8 cellular contexts compared by ENCODE assay signal in genomic region chr1:149849947-149850360, GRCh38.
A peak's percentile ranks its signal among the peaks of the same experiment; 100 is the strongest.
DNase-seq lines count a peak whose midpoint lies in the region; ATAC-seq and TF ChIP-seq lines count a peak whose summit lies in the region.

No MANE protein-coding gene starts in this region.

- ATAC-seq in GM19324 (IDR thresholded peaks at IDR 0.05; ENCODE audit: low FRiP score, unreplicated experiment) (no peak), HG02623 (IDR thresholded peaks at IDR 0.05; ENCODE audit: unreplicated experiment) (no peak), HG02588 (IDR thresholded peaks at IDR 0.05; ENCODE audit: unreplicated experiment) (no peak), HG02885 (IDR thresholded peaks at IDR 0.05; ENCODE audit: poor library complexity, unreplicated experiment) (no peak)

- no peaks in the 10 kb centered on the region for H4K20me1 ChIP-seq in DOHH2 (ENCODE audit: control insufficient read depth, insufficient read depth, low read depth, low read length)

- no peaks in the 10 kb centered on the region for H3K9me2 ChIP-seq in DOHH2 (replicated peaks; ENCODE audit: control insufficient read depth, low read length)

- TF ChIP-seq CTCF in DOHH2 (IDR thresholded peaks at IDR 0.05; ENCODE audit: low read depth, low read length, poor library complexity, severe bottlenecking) (no peak), choroid plexus epithelial cell (conservative IDR thresholded peaks at IDR 0.05; ENCODE audit: low read depth, low read length) (no peak)

- H3K27me3 ChIP-seq in DOHH2 (ENCODE audit: control insufficient read depth, low read length) (no peaks in the 10 kb centered on the region), muscle layer of colon (ENCODE audit: control insufficient read depth in 1 of 2, insufficient read depth in 2 of 2, low read length in 2 of 2) (no peaks in the 10 kb centered on the region)

- peaks cover 52% of the 10 kb centered on the region for H3K79me2 ChIP-seq in DOHH2 (ENCODE audit: control insufficient read depth, low read length)

- H3K27ac ChIP-seq in DOHH2 (ENCODE audit: low read depth, low read length) (peak overlapping the region; percentile 82), muscle layer of colon (ENCODE audit: low read depth, low read length) (no peak overlapping the region)

- peaks cover 14% of the 10 kb centered on the region for H3F3A ChIP-seq in DOHH2 (ENCODE audit: control insufficient read depth, insufficient read depth)

- H3K9me3 ChIP-seq in DOHH2 (ENCODE audit: control insufficient read depth, insufficient read depth, low read length) = no peaks in the 10 kb centered on the region
- H3K9me3 ChIP-seq in muscle layer of colon (ENCODE audit: low read length) = no peaks in the 10 kb centered on the region

- H3K9ac ChIP-seq in muscle layer of colon (ENCODE audit: low read length) = no peak overlapping the region

- peak overlapping the region; percentile 84 for H3K4me3 ChIP-seq in DOHH2 (ENCODE audit: low read length)
- peak overlapping the region; percentile 62 for H3K4me3 ChIP-seq in choroid plexus epithelial cell (ENCODE audit: low read depth, low read length)
- H3K4me3 ChIP-seq in muscle layer of colon (ENCODE audit: low read depth in 1 of 2, low read length in 2 of 2) = peak overlapping the region; percentile 29 to 56

- peaks cover 46% of the 10 kb centered on the region for H3K4me1 ChIP-seq in DOHH2 (ENCODE audit: control insufficient read depth, low read length)
- peaks cover 22% of the 10 kb centered on the region for H3K4me1 ChIP-seq in muscle layer of colon (ENCODE audit: insufficient read depth, low read length)

- DNase-seq in NCI-H748 (lab: John Stamatoyannopoulos, UW; ENCODE audit: unreplicated experiment) (peak; percentile 27), choroid plexus epithelial cell (ENCODE audit: low read depth) (peak; percentile 18)

- peaks cover 35% of the 10 kb centered on the region for H3K36me3 ChIP-seq in DOHH2 (ENCODE audit: control insufficient read depth, low read length)
- H3K36me3 ChIP-seq in muscle layer of colon (ENCODE audit: insufficient read depth, low read length) = no peaks in the 10 kb centered on the region

- peak overlapping the region; percentile 81 for H3K4me2 ChIP-seq in DOHH2 (ENCODE audit: low read length)
